In the genomic region with DNA sequence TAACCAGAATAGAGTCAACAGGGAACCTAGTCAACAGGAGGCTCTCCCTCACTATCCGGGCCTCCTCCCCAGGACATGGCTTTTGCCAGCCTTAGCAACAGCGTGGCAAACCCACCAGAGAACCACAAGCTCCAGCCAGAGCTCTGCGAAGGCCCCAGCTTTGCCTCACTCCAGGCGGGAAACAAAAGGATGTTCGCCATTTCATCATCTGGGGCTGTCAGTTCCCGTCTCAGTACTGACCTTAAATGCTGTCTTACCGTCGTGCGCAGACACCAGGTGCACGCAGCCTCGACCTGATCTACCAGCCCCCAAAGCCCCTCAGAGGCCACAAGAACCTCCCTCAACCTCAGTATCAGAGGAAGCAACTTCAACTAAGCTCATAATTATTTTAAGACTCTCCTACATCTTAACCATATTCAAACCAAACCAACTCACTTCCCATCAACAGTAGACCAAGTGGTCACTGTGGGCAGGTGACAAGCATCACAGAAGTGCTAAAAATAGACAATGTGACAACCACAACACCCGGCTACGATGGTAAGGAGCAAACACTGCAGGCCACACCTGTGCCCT, we compare ENCODE assay signal across 8 cellular contexts.
DNase-seq lines count a peak whose midpoint lies in the region; ATAC-seq and TF ChIP-seq lines count a peak whose summit lies in the region.

No MANE protein-coding gene starts in this region.

- H3K27ac Mint-ChIP-seq in GM23338: peak overlapping the region; percentile 70
- H3K27ac Mint-ChIP-seq in naive thymus-derived CD8-positive, alpha-beta T cell: peak overlapping the region; percentile 90 to 98 (median 94)

- H3K27ac ChIP-seq in GM23338 (ENCODE audit: low read depth) (no peak overlapping the region), coronary artery (no peak overlapping the region), testis (no peak overlapping the region), uterus (no peak overlapping the region)

- H3K4me1 ChIP-seq in GM23338 (ENCODE audit: insufficient read depth) (peaks cover 12% of the 10 kb centered on the region), testis (peaks cover 6% of the 10 kb centered on the region), uterus (no peaks in the 10 kb centered on the region)

- TF ChIP-seq POLR2A in testis (IDR thresholded peaks at IDR 0.05): no peak
- TF ChIP-seq POLR2A in uterus (IDR thresholded peaks at IDR 0.05): no peak

- peaks cover 19% of the 10 kb centered on the region for H3K36me3 Mint-ChIP-seq in GM23338 (ENCODE audit: low read depth)
- peaks cover 0 to 31% (median 0%) of the 10 kb centered on the region in 3 donors for H3K36me3 Mint-ChIP-seq in naive thymus-derived CD8-positive, alpha-beta T cell

- H3K4me1 Mint-ChIP-seq in GM23338: peaks cover 34% of the 10 kb centered on the region
- H3K4me1 Mint-ChIP-seq in naive thymus-derived CD8-positive, alpha-beta T cell: peaks cover 52 to 99% (median 98%) of the 10 kb centered on the region in 4 donors

- H3K27me3 Mint-ChIP-seq in GM23338 (ENCODE audit: insufficient read depth, low read depth, poor library complexity): peaks cover 15% of the 10 kb centered on the region
- H3K27me3 Mint-ChIP-seq in naive thymus-derived CD8-positive, alpha-beta T cell: no peaks in the 10 kb centered on the region

- no peak for DNase-seq in GM23338 (ENCODE audit: low spot score)
- DNase-seq in NAMALWA (ENCODE audit: low spot score): peak; percentile 60
- DNase-seq in naive thymus-derived CD8-positive, alpha-beta T cell: peak in 2 of 10 donors; percentile 26 to 38
- DNase-seq in coronary artery (ENCODE audit: low spot score): no peak
- DNase-seq in testis: no peak
- DNase-seq in uterus: no peak
- DNase-seq in NCI-H226: no peak

- no peak overlapping the region for H3K4me3 ChIP-seq in GM23338
- H3K4me3 ChIP-seq in coronary artery: no peak overlapping the region
- H3K4me3 ChIP-seq in testis: no peak overlapping the region
- H3K4me3 ChIP-seq in uterus: no peak overlapping the region

- no peak overlapping the region for H3K4me2 ChIP-seq in GM23338

- H3K36me3 ChIP-seq in GM23338 (ENCODE audit: insufficient read depth) (no peaks in the 10 kb centered on the region), testis (ENCODE audit: low read depth, missing control alignments) (no peaks in the 10 kb centered on the region), uterus (no peaks in the 10 kb centered on the region)

- intact Hi-C loops in testis (cut with DNase I; ENCODE audit: low total_unique reads) (no loop called here), uterus (cut with DNase I; ENCODE audit: low total_unique reads) (no loop called here)

- H4K20me1 ChIP-seq in GM23338 (replicated peaks; ENCODE audit: insufficient read depth): peaks cover 3% of the 10 kb centered on the region; the same call in 1 of the 2 replicates

- POLR2A ChIA-PET in naive thymus-derived CD8-positive, alpha-beta T cell (lab: Charles Lee): interaction anchor here (0.6 to 3.3 kb wide), 10 partner anchors 9 to 129 kb away, joined by 3 to 14 read pairs (median 4); no protein-coding TSS in a partner anchor

- H3K27me3 ChIP-seq in GM23338 (ENCODE audit: insufficient read depth) (no peaks in the 10 kb centered on the region), testis (no peaks in the 10 kb centered on the region), uterus (no peaks in the 10 kb centered on the region)

- WGBS in testis, 2 donors: 75 to 76% methylated on average over 13 of the region's 13 CpGs

- H3K4me3 Mint-ChIP-seq in GM23338: no peak overlapping the region
- peak overlapping the region; percentile 38 to 85 (median 74) for H3K4me3 Mint-ChIP-seq in naive thymus-derived CD8-positive, alpha-beta T cell

- TF ChIP-seq CTCF in GM23338 (conservative IDR thresholded peaks at IDR 0.05; ENCODE audit: low read depth in 2 of 2): no peak
- TF ChIP-seq CTCF in coronary artery (IDR thresholded peaks at IDR 0.05): no peak
- no peak for TF ChIP-seq CTCF in testis (IDR thresholded peaks at IDR 0.05)
- TF ChIP-seq CTCF in uterus (IDR thresholded peaks at IDR 0.05): no peak

- H3K9me3 Mint-ChIP-seq in GM23338: peaks cover 8% of the 10 kb centered on the region
- no peaks in the 10 kb centered on the region for H3K9me3 Mint-ChIP-seq in naive thymus-derived CD8-positive, alpha-beta T cell

- peak; percentile 67 for ATAC-seq in GM18861 (IDR thresholded peaks at IDR 0.05; ENCODE audit: unreplicated experiment)
- no peak for ATAC-seq in GM23338
- ATAC-seq in naive thymus-derived CD8-positive, alpha-beta T cell: peak; percentile 26 to 48

- H2AFZ ChIP-seq in GM23338: no peak overlapping the region

- H3K79me2 ChIP-seq in GM23338 (replicated peaks; ENCODE audit: insufficient read depth): peaks cover 78% of the 10 kb centered on the region

- H3F3A ChIP-seq in GM23338 (replicated peaks; ENCODE audit: low read depth): no peaks in the 10 kb centered on the region

- H3K9me2 ChIP-seq in GM23338 (ENCODE audit: insufficient read depth): no peaks in the 10 kb centered on the region

- no peaks in the 10 kb centered on the region for H3K9me3 ChIP-seq in testis
- no peaks in the 10 kb centered on the region for H3K9me3 ChIP-seq in uterus

TF ChIP-seq in GM23338, 12 proteins besides CTCF, POLR2A, EP300 and RAD21 (continues in another document):
- TF ChIP-seq CREB1 (CRISPR knock-in tag; IDR thresholded peaks at IDR 0.05; ENCODE audit: low read depth) (no peak), POLR2AphosphoS5 (IDR thresholded peaks at IDR 0.05; ENCODE audit: low read depth) (no peak), ZNF114 (CRISPR knock-in tag; IDR thresholded peaks at IDR 0.05) (no peak), NANOG (IDR thresholded peaks at IDR 0.05; ENCODE audit: borderline replicate concordance) (no peak), EZH2 (IDR thresholded peaks at IDR 0.05; ENCODE audit: low read depth, unreplicated experiment) (no peak), STAT1 (IDR thresholded peaks at IDR 0.05; ENCODE audit: unreplicated experiment) (no peak), ZNF331 (CRISPR knock-in tag; IDR thresholded peaks at IDR 0.05; ENCODE audit: low read depth) (no peak), EZH2phosphoT487 (IDR thresholded peaks at IDR 0.05; ENCODE audit: unreplicated experiment) (no peak)
- TF ChIP-seq, protein P1, sequence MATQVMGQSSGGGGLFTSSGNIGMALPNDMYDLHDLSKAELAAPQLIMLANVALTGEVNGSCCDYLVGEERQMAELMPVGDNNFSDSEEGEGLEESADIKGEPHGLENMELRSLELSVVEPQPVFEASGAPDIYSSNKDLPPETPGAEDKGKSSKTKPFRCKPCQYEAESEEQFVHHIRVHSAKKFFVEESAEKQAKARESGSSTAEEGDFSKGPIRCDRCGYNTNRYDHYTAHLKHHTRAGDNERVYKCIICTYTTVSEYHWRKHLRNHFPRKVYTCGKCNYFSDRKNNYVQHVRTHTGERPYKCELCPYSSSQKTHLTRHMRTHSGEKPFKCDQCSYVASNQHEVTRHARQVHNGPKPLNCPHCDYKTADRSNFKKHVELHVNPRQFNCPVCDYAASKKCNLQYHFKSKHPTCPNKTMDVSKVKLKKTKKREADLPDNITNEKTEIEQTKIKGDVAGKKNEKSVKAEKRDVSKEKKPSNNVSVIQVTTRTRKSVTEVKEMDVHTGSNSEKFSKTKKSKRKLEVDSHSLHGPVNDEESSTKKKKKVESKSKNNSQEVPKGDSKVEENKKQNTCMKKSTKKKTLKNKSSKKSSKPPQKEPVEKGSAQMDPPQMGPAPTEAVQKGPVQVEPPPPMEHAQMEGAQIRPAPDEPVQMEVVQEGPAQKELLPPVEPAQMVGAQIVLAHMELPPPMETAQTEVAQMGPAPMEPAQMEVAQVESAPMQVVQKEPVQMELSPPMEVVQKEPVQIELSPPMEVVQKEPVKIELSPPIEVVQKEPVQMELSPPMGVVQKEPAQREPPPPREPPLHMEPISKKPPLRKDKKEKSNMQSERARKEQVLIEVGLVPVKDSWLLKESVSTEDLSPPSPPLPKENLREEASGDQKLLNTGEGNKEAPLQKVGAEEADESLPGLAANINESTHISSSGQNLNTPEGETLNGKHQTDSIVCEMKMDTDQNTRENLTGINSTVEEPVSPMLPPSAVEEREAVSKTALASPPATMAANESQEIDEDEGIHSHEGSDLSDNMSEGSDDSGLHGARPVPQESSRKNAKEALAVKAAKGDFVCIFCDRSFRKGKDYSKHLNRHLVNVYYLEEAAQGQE (IDR thresholded peaks at IDR 0.05; ENCODE audit: unreplicated experiment): no peak
- TF ChIP-seq, protein P2, sequence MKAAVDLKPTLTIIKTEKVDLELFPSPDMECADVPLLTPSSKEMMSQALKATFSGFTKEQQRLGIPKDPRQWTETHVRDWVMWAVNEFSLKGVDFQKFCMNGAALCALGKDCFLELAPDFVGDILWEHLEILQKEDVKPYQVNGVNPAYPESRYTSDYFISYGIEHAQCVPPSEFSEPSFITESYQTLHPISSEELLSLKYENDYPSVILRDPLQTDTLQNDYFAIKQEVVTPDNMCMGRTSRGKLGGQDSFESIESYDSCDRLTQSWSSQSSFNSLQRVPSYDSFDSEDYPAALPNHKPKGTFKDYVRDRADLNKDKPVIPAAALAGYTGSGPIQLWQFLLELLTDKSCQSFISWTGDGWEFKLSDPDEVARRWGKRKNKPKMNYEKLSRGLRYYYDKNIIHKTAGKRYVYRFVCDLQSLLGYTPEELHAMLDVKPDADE (IDR thresholded peaks at IDR 0.05): no peak
